12 cellular contexts compared by ENCODE assay signal in genomic region chr20:9903048-9903651, GRCh38.
DNase-seq lines count a peak whose midpoint lies in the region; FAIRE-seq and TF ChIP-seq lines count a peak whose summit lies in the region.
"Had no signal": no experiment of that assay in that cellular context is flagged by ENCODE, and none has a peak within 500 bp of the region (broad histone marks: within the 10 kb centered on the region; RNA-seq: fewer than 3 reads in every experiment).

No MANE protein-coding gene starts in this region.

- H3K4me1 Mint-ChIP-seq in activated naive CD4-positive, alpha-beta T cell treated with anti-CD3 and anti-CD28 coated beads, Interleukin-2, amount 10 ng/mL, durations not matched to agents 7 days and 5 days: no peaks in the 10 kb centered on the region

- H3K27ac ChIP-seq in endothelial cell of umbilical vein (ENCODE audit: insufficient read depth, low read depth, low read length): no peak overlapping the region
- no peak overlapping the region for H3K27ac ChIP-seq in effector memory CD4-positive, alpha-beta T cell (ENCODE audit: insufficient read depth, low read length, poor library complexity, severe bottlenecking)
- H3K27ac ChIP-seq: BLaER1, neutrophil had no signal

- dilution Hi-C loops in endothelial cell of umbilical vein (cut with MboI; ENCODE audit: extremely low pct_ligation_motif_present, low sequenced_read_pairs): no loop called here

- peaks cover 0 to 1% of the 10 kb centered on the region in 2 experiments for H3K27me3 ChIP-seq in endothelial cell of umbilical vein (ENCODE audit: control insufficient read depth in 2 of 2, insufficient read depth in 2 of 2, low read length in 2 of 2)
- no peaks in the 10 kb centered on the region for H3K27me3 ChIP-seq in effector memory CD4-positive, alpha-beta T cell (replicated peaks; ENCODE audit: control insufficient read depth, insufficient read depth, low read length, poor library complexity, severe bottlenecking)
- H3K27me3 ChIP-seq: BLaER1 had no signal

- H3K36me3 Mint-ChIP-seq in activated naive CD4-positive, alpha-beta T cell treated with anti-CD3 and anti-CD28 coated beads, Interleukin-2, amount 10 ng/mL, durations not matched to agents 7 days and 5 days: no peaks in the 10 kb centered on the region
- H3K36me3 Mint-ChIP-seq: activated CD4-positive, alpha-beta memory T cell treated with anti-CD3 and anti-CD28 coated beads for 36 hours had no signal

- FAIRE-seq in endothelial cell of umbilical vein (lab: Jason Lieb, UNC): no peak

- H3K36me3 ChIP-seq in endothelial cell of umbilical vein (ENCODE audit: control insufficient read depth in 2 of 2, extremely low read depth in 1 of 2, insufficient read depth in 2 of 2, low read length in 2 of 2): no peaks in the 10 kb centered on the region
- no peaks in the 10 kb centered on the region for H3K36me3 ChIP-seq in effector memory CD4-positive, alpha-beta T cell (ENCODE audit: control insufficient read depth, insufficient read depth, low read length)
- H3K36me3 ChIP-seq: BLaER1, neutrophil had no signal

- H3K4me2 ChIP-seq in endothelial cell of umbilical vein (ENCODE audit: insufficient read depth, low read length): no peak overlapping the region
- H3K4me2 ChIP-seq: BLaER1 had no signal

- DNase-seq in NCI-H2171 treated with DMSO at 0.1 percent for 48 hours (lab: John Stamatoyannopoulos, UW) (peak; percentile 28), NCI-H2171 (lab: John Stamatoyannopoulos, UW) (no peak), NCI-H446 treated with DMSO at 0.1 percent for 48 hours (lab: John Stamatoyannopoulos, UW) (peak; percentile 44), endothelial cell of umbilical vein (ENCODE audit: low read depth, low spot score) (peak; percentile 11), retinal pigment epithelial cell (ENCODE audit: low read depth) (no peak), NCI-H1048 (lab: John Stamatoyannopoulos, UW) (no peak)
- DNase-seq in activated naive CD4-positive, alpha-beta T cell treated with anti-CD3 and anti-CD28 coated beads, Interleukin-2, amount 10 ng/mL, durations not matched to agents 7 days and 5 days: no peak
- no peak for DNase-seq in effector memory CD4-positive, alpha-beta T cell
- DNase-seq: activated CD4-positive, alpha-beta memory T cell treated with anti-CD3 and anti-CD28 coated beads for 36 hours; effector CD4-positive, alpha-beta T cell had no signal

- no peak overlapping the region for H3K4me3 Mint-ChIP-seq in activated naive CD4-positive, alpha-beta T cell treated with anti-CD3 and anti-CD28 coated beads, Interleukin-2, amount 10 ng/mL, durations not matched to agents 7 days and 5 days
- H3K4me3 Mint-ChIP-seq: activated CD4-positive, alpha-beta memory T cell treated with anti-CD3 and anti-CD28 coated beads for 36 hours had no signal

- no peaks in the 10 kb centered on the region for H3K27me3 Mint-ChIP-seq in activated naive CD4-positive, alpha-beta T cell treated with anti-CD3 and anti-CD28 coated beads, Interleukin-2, amount 10 ng/mL, durations not matched to agents 7 days and 5 days

- H3K4me3 ChIP-seq in endothelial cell of umbilical vein (replicated peaks in 1 of 3; ENCODE audit: insufficient read depth in 1 of 3, low read depth in 1 of 3, low read length in 3 of 3) (no peak overlapping the region), retinal pigment epithelial cell (ENCODE audit: low read length) (no peak overlapping the region)
- no peak overlapping the region for H3K4me3 ChIP-seq in effector memory CD4-positive, alpha-beta T cell (ENCODE audit: insufficient read depth, low read depth, low read length, poor library complexity, severe bottlenecking)
- H3K4me3 ChIP-seq: BLaER1 had no signal

- H3K9me1 ChIP-seq in endothelial cell of umbilical vein (replicated peaks; ENCODE audit: control insufficient read depth, extremely low read depth, insufficient read depth, low read length): no peaks in the 10 kb centered on the region

- TF ChIP-seq POLR2A in endothelial cell of umbilical vein (IDR thresholded peaks at IDR 0.05; ENCODE audit: low read depth, low read length): no peak

- POLR2A ChIA-PET in endothelial cell of umbilical vein (lab: Charles Lee): no interaction called here

- no TSS peak for BruUV-seq in endothelial cell of umbilical vein (replicated peaks; lab: Mats Ljungman, UMichigan)

- intact Hi-C loops in endothelial cell of umbilical vein (cut with micrococcal nuclease): no loop called here

- no peak overlapping the region for H2AFZ ChIP-seq in endothelial cell of umbilical vein (ENCODE audit: low read depth, low read length)

- CTCF ChIA-PET in endothelial cell of umbilical vein (lab: Charles Lee): interaction anchor here (0.6 to 4.4 kb wide), 19 partner anchors 9 to 495 kb away, joined by 3 to 44 read pairs (median 5); no protein-coding TSS in a partner anchor
- CTCF ChIA-PET in activated naive CD4-positive, alpha-beta T cell treated with anti-CD3 and anti-CD28 coated beads, Interleukin-2, amount 10 ng/mL, durations not matched to agents 7 days and 5 days (lab: Charles Lee): interaction anchor here (3.2 kb wide), 1 partner anchor 9 kb away, joined by 18 read pairs; no protein-coding TSS in a partner anchor

- H4K20me1 ChIP-seq in endothelial cell of umbilical vein (replicated peaks; ENCODE audit: control insufficient read depth, extremely low read depth, insufficient read depth, low read length): no peaks in the 10 kb centered on the region
- H4K20me1 ChIP-seq: BLaER1 had no signal

- H3K9me3 ChIP-seq in endothelial cell of umbilical vein (replicated peaks; ENCODE audit: control insufficient read depth, insufficient read depth, low read length): no peaks in the 10 kb centered on the region
- no peaks in the 10 kb centered on the region for H3K9me3 ChIP-seq in effector memory CD4-positive, alpha-beta T cell (ENCODE audit: control insufficient read depth, low read length)
- H3K9me3 ChIP-seq: BLaER1, neutrophil had no signal

- H3K27ac Mint-ChIP-seq in activated naive CD4-positive, alpha-beta T cell treated with anti-CD3 and anti-CD28 coated beads, Interleukin-2, amount 10 ng/mL, durations not matched to agents 7 days and 5 days: no peak overlapping the region
- H3K27ac Mint-ChIP-seq: activated CD4-positive, alpha-beta memory T cell treated with anti-CD3 and anti-CD28 coated beads for 36 hours had no signal

- no peaks in the 10 kb centered on the region for H3K4me1 ChIP-seq in endothelial cell of umbilical vein (ENCODE audit: control insufficient read depth, extremely low read depth, insufficient read depth, low read length)
- H3K4me1 ChIP-seq in effector memory CD4-positive, alpha-beta T cell (ENCODE audit: control insufficient read depth, insufficient read depth, low read length, poor library complexity, severe bottlenecking): no peaks in the 10 kb centered on the region
- H3K4me1 ChIP-seq: BLaER1 had no signal

- TF ChIP-seq CTCF in endothelial cell of umbilical vein (IDR thresholded peaks at IDR 0.05; ENCODE audit: extremely low read depth in 1 of 2, insufficient read depth in 1 of 2, low read depth in 1 of 2, low read length in 2 of 2) (peak; percentile 51 to 53), retinal pigment epithelial cell (conservative IDR thresholded peaks at IDR 0.05; ENCODE audit: low read depth, low read length) (peak; percentile 75)

- H3K79me2 ChIP-seq in endothelial cell of umbilical vein (ENCODE audit: control insufficient read depth, insufficient read depth, low read length): no peaks in the 10 kb centered on the region

- H3K9ac ChIP-seq in endothelial cell of umbilical vein (replicated peaks; ENCODE audit: extremely low read depth, insufficient read depth, low read length): no peak overlapping the region
- H3K9ac ChIP-seq: BLaER1 had no signal

- no peaks in the 10 kb centered on the region for H3K9me3 Mint-ChIP-seq in activated naive CD4-positive, alpha-beta T cell treated with anti-CD3 and anti-CD28 coated beads, Interleukin-2, amount 10 ng/mL, durations not matched to agents 7 days and 5 days

TF ChIP-seq in endothelial cell of umbilical vein, 7 proteins besides CTCF, POLR2A, EP300 and RAD21:
- TF ChIP-seq POLR2AphosphoS5 (IDR thresholded peaks at IDR 0.05; ENCODE audit: insufficient read depth, low read depth, low read length): no peak
- TF ChIP-seq GATA2 (IDR thresholded peaks at IDR 0.05; ENCODE audit: insufficient read depth, insufficient read length, low read depth, low read length): no peak
- no peak for TF ChIP-seq EZH2 (IDR thresholded peaks at IDR 0.05; ENCODE audit: borderline replicate concordance, low read depth, low read length, severe bottlenecking)
- no peak for TF ChIP-seq JUN (IDR thresholded peaks at IDR 0.05; ENCODE audit: borderline replicate concordance, insufficient read depth, insufficient read length, low read depth)
- TF ChIP-seq FOS (IDR thresholded peaks at IDR 0.05; ENCODE audit: borderline replicate concordance, insufficient read depth, low read length): no peak
- no peak for TF ChIP-seq MAX (IDR thresholded peaks at IDR 0.05; ENCODE audit: insufficient read depth, insufficient read length)

Comparison
In these comparisons a context has a peak if more than half of its experiments do, and no peak if none do; other contexts are left out.
1. DNase-seq: peak in NCI-H2171 treated with DMSO at 0.1 percent for 48 hours (single experiment), NCI-H446 treated with DMSO at 0.1 percent for 48 hours (single experiment) and endothelial cell of umbilical vein (single experiment); none in NCI-H2171 (single experiment), retinal pigment epithelial cell (single experiment), NCI-H1048 (single experiment), activated naive CD4-positive, alpha-beta T cell treated with anti-CD3 and anti-CD28 coated beads, Interleukin-2, amount 10 ng/mL, durations not matched to agents 7 days and 5 days (single experiment) and effector memory CD4-positive, alpha-beta T cell (0 of 3).